14 cellular contexts compared by ENCODE assay signal in the genomic region with DNA sequence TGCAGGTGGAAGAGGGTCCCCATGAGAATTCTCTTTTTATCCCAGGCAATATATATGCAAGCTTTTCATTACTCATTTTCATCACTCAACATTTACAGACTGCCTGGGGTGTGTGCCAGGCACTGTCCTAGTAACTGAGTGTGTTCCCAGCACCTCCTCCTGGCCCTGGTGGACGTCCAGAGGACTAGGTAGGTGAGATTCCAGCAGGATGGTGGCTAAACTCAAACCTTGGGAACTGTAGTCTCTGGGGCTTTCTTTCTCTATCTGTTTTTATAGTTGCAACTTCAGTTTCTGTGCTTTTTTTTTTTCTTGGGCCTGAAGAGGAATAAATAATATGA.
DNase-seq lines count a peak whose midpoint lies in the region; ATAC-seq and TF ChIP-seq lines count a peak whose summit lies in the region.
"Had no signal": no experiment of that assay in that cellular context is flagged by ENCODE, and none has a peak within 500 bp of the region (broad histone marks: within the 10 kb centered on the region; RNA-seq: fewer than 3 reads in every experiment).

No MANE protein-coding gene starts in this region.

- peaks cover 34% of the 10 kb centered on the region for H3K36me3 Mint-ChIP-seq in activated CD4-positive, alpha-beta T cell treated with anti-CD3 and anti-CD28 coated beads, Interleukin-2, amount 10 ng/mL, durations not matched to agents 24 days and 14 days (ENCODE audit: low read depth)
- H3K36me3 Mint-ChIP-seq in activated CD8-positive, alpha-beta T cell treated with anti-CD3 and anti-CD28 coated beads, Interleukin-2, amount 10 ng/mL, durations not matched to agents 7 days and 5 days (ENCODE audit: low read depth): peaks cover 25% of the 10 kb centered on the region
- H3K36me3 Mint-ChIP-seq in stimulated activated memory B cell treated with anti-CD40 and anti-IgM and Interleukin-4, amounts not matched to agents 10 μg/mL and 1 μg/mL and 100 μg/mL, for 72 hours: peaks cover 24% of the 10 kb centered on the region

- H4K20me1 ChIP-seq in osteoblast (ENCODE audit: insufficient read depth, low read length): peaks cover 51% of the 10 kb centered on the region

- CTCF ChIA-PET in activated CD8-positive, alpha-beta T cell treated with anti-CD3 and anti-CD28 coated beads, Interleukin-2, amount 10 ng/mL, durations not matched to agents 7 days and 5 days (lab: Charles Lee): interaction anchor here (1.3 to 3.7 kb wide), 6 partner anchors 10 to 57 kb away, joined by 3 to 14 read pairs (median 4); no protein-coding TSS in a partner anchor

- no peak overlapping the region for H3K4me2 ChIP-seq in osteoblast (ENCODE audit: insufficient read depth, low read length)
- H3K4me2 ChIP-seq: A549 had no signal

- ATAC-seq in activated CD8-positive, alpha-beta T cell treated with anti-CD3 and anti-CD28 coated beads, Interleukin-2, amount 10 ng/mL, durations not matched to agents 7 days and 5 days: no peak
- peak; percentile 66 to 80 (median 77) for ATAC-seq in heart left ventricle
- ATAC-seq in stimulated activated memory B cell treated with anti-CD40 and anti-IgM and Interleukin-4, amounts not matched to agents 10 μg/mL and 1 μg/mL and 100 μg/mL, for 72 hours: no peak
- ATAC-seq in HG03139 (IDR thresholded peaks at IDR 0.05; ENCODE audit: unreplicated experiment): no peak
- ATAC-seq: A549, SK-N-SH treated with all-trans-retinoic acid at 6 μM for 48 hours had no signal

- H3K4me1 Mint-ChIP-seq in activated CD4-positive, alpha-beta T cell treated with anti-CD3 and anti-CD28 coated beads, Interleukin-2, amount 10 ng/mL, durations not matched to agents 24 days and 14 days: peaks cover 72% of the 10 kb centered on the region
- peaks cover 68% of the 10 kb centered on the region for H3K4me1 Mint-ChIP-seq in activated CD8-positive, alpha-beta T cell treated with anti-CD3 and anti-CD28 coated beads, Interleukin-2, amount 10 ng/mL, durations not matched to agents 7 days and 5 days (ENCODE audit: low read depth)
- peaks cover 72% of the 10 kb centered on the region for H3K4me1 Mint-ChIP-seq in stimulated activated memory B cell treated with anti-CD40 and anti-IgM and Interleukin-4, amounts not matched to agents 10 μg/mL and 1 μg/mL and 100 μg/mL, for 72 hours

- TF ChIP-seq POLR2A in heart left ventricle (IDR thresholded peaks at IDR 0.05): no peak

- H3K27me3 Mint-ChIP-seq in activated CD4-positive, alpha-beta T cell treated with anti-CD3 and anti-CD28 coated beads, Interleukin-2, amount 10 ng/mL, durations not matched to agents 24 days and 14 days: no peaks in the 10 kb centered on the region
- H3K27me3 Mint-ChIP-seq in activated CD8-positive, alpha-beta T cell treated with anti-CD3 and anti-CD28 coated beads, Interleukin-2, amount 10 ng/mL, durations not matched to agents 7 days and 5 days (ENCODE audit: low read depth): no peaks in the 10 kb centered on the region
- H3K27me3 Mint-ChIP-seq in stimulated activated memory B cell treated with anti-CD40 and anti-IgM and Interleukin-4, amounts not matched to agents 10 μg/mL and 1 μg/mL and 100 μg/mL, for 72 hours: no peaks in the 10 kb centered on the region

- peaks cover 33 to 82% (median 65%) of the 10 kb centered on the region in 12 donors for H3K4me1 ChIP-seq in heart left ventricle
- H3K4me1 ChIP-seq in osteoblast (ENCODE audit: insufficient read depth, low read length): peaks cover 23% of the 10 kb centered on the region
- H3K4me1 ChIP-seq: A549 had no signal

- H2AFZ ChIP-seq in osteoblast (ENCODE audit: low read length): no peak overlapping the region

- H3K27ac ChIP-seq in heart left ventricle (peak overlapping the region in 10 of 12 donors; percentile 33 to 79 (median 56)), osteoblast (ENCODE audit: low read depth, low read length) (no peak overlapping the region)
- H3K27ac ChIP-seq: A549, cardiac muscle cell, epithelial cell of prostate had no signal

- TF ChIP-seq CTCF in heart left ventricle (IDR thresholded peaks at IDR 0.05): peak in 1 of 12 donors; percentile 14
- TF ChIP-seq CTCF in osteoblast (IDR thresholded peaks at IDR 0.05; ENCODE audit: extremely low read depth, low read depth, low read length): no peak

- intact Hi-C loops in activated CD4-positive, alpha-beta T cell treated with anti-CD3 and anti-CD28 coated beads, Interleukin-2, amount 10 ng/mL, durations not matched to agents 24 days and 14 days (cut with micrococcal nuclease): loop anchor here (2.0 kb wide), 1 partner anchor 92 kb away; a partner anchor contains a TSS
- intact Hi-C loops in heart left ventricle (cut with DNase I): loop anchor here in 2 of 10 donors (10.0 kb wide), 1 partner anchor 60 kb away; a partner anchor contains a TSS
- intact Hi-C loops in posterior vena cava (cut with DNase I): loop anchor here in 1 of 2 donors (5.0 kb wide), 1 partner anchor 58 kb away; no protein-coding TSS in a partner anchor

- DNase-seq in activated CD4-positive, alpha-beta T cell treated with anti-CD3 and anti-CD28 coated beads, Interleukin-2, amount 10 ng/mL, durations not matched to agents 24 days and 14 days: no peak
- no peak for DNase-seq in activated CD4-positive, alpha-beta T cell treated with anti-CD3 and anti-CD28 coated beads for 4 hours
- no peak for DNase-seq in activated CD8-positive, alpha-beta T cell treated with anti-CD3 and anti-CD28 coated beads, Interleukin-2, amount 10 ng/mL, durations not matched to agents 7 days and 5 days
- DNase-seq in heart left ventricle (peak in 2 of 5 donors; percentile 66 to 70), osteoblast (ENCODE audit: insufficient read length, low spot score, missing footprints) (no peak), posterior vena cava (ENCODE audit: low spot score) (no peak)
- DNase-seq: activated effector memory CD4-positive, alpha-beta T cell treated with Interleukin-2 at 50 U/mL for 16 hours; NCI-H1436 treated with DMSO at 0.1 percent for 48 hours had no signal

- peak overlapping the region; percentile 98 for H3K27ac Mint-ChIP-seq in activated CD4-positive, alpha-beta T cell treated with anti-CD3 and anti-CD28 coated beads, Interleukin-2, amount 10 ng/mL, durations not matched to agents 24 days and 14 days
- peak overlapping the region; percentile 85 for H3K27ac Mint-ChIP-seq in activated CD8-positive, alpha-beta T cell treated with anti-CD3 and anti-CD28 coated beads, Interleukin-2, amount 10 ng/mL, durations not matched to agents 7 days and 5 days
- peak overlapping the region; percentile 94 for H3K27ac Mint-ChIP-seq in stimulated activated memory B cell treated with anti-CD40 and anti-IgM and Interleukin-4, amounts not matched to agents 10 μg/mL and 1 μg/mL and 100 μg/mL, for 72 hours

- POLR2A ChIA-PET in activated CD8-positive, alpha-beta T cell treated with anti-CD3 and anti-CD28 coated beads, Interleukin-2, amount 10 ng/mL, durations not matched to agents 7 days and 5 days (lab: Charles Lee): interaction anchor here (1.4 to 2.5 kb wide), 2 partner anchors 63 to 91 kb away, joined by 6 to 10 read pairs; a partner anchor contains a TSS

- no peaks in the 10 kb centered on the region for H3K9me3 Mint-ChIP-seq in activated CD4-positive, alpha-beta T cell treated with anti-CD3 and anti-CD28 coated beads, Interleukin-2, amount 10 ng/mL, durations not matched to agents 24 days and 14 days
- no peaks in the 10 kb centered on the region for H3K9me3 Mint-ChIP-seq in activated CD8-positive, alpha-beta T cell treated with anti-CD3 and anti-CD28 coated beads, Interleukin-2, amount 10 ng/mL, durations not matched to agents 7 days and 5 days (ENCODE audit: insufficient read depth)
- no peaks in the 10 kb centered on the region for H3K9me3 Mint-ChIP-seq in stimulated activated memory B cell treated with anti-CD40 and anti-IgM and Interleukin-4, amounts not matched to agents 10 μg/mL and 1 μg/mL and 100 μg/mL, for 72 hours

- H3K36me3 ChIP-seq in heart left ventricle (peaks cover 0 to 6% (median 0%) of the 10 kb centered on the region in 9 donors), osteoblast (ENCODE audit: insufficient read depth, low read length) (peaks cover 3% of the 10 kb centered on the region)
- H3K36me3 ChIP-seq: cardiac muscle cell had no signal

- H3K4me3 ChIP-seq in heart left ventricle (no peak overlapping the region), osteoblast (ENCODE audit: insufficient read depth, low read length) (no peak overlapping the region)
- H3K4me3 ChIP-seq: A549, cardiac muscle cell had no signal

- no peaks in the 10 kb centered on the region for H3K9me3 ChIP-seq in heart left ventricle
- no peaks in the 10 kb centered on the region for H3K9me3 ChIP-seq in osteoblast (ENCODE audit: low read depth, low read length)
- H3K9me3 ChIP-seq: A549 had no signal

- 6 to 25% (median 16%) methylated on average over 1 of the region's 1 CpG for WGBS in heart left ventricle, 4 donors

- peak overlapping the region; percentile 80 for H3K4me3 Mint-ChIP-seq in activated CD4-positive, alpha-beta T cell treated with anti-CD3 and anti-CD28 coated beads, Interleukin-2, amount 10 ng/mL, durations not matched to agents 24 days and 14 days
- no peak overlapping the region for H3K4me3 Mint-ChIP-seq in activated CD8-positive, alpha-beta T cell treated with anti-CD3 and anti-CD28 coated beads, Interleukin-2, amount 10 ng/mL, durations not matched to agents 7 days and 5 days
- H3K4me3 Mint-ChIP-seq in stimulated activated memory B cell treated with anti-CD40 and anti-IgM and Interleukin-4, amounts not matched to agents 10 μg/mL and 1 μg/mL and 100 μg/mL, for 72 hours: no peak overlapping the region

- no peaks in the 10 kb centered on the region for H3K27me3 ChIP-seq in heart left ventricle
- no peaks in the 10 kb centered on the region for H3K27me3 ChIP-seq in osteoblast (ENCODE audit: insufficient read depth, low read length)
- H3K27me3 ChIP-seq: cardiac muscle cell had no signal

- H3K79me2 ChIP-seq in osteoblast (ENCODE audit: insufficient read depth, low read length): peaks cover 70% of the 10 kb centered on the region

Comparison
In these comparisons a context has a peak if more than half of its experiments do, and no peak if none do; other contexts are left out.
1. ATAC-seq: peak in heart left ventricle (4 of 4); none in activated CD8-positive, alpha-beta T cell treated with anti-CD3 and anti-CD28 coated beads, Interleukin-2, amount 10 ng/mL, durations not matched to agents 7 days and 5 days (single experiment), stimulated activated memory B cell treated with anti-CD40 and anti-IgM and Interleukin-4, amounts not matched to agents 10 μg/mL and 1 μg/mL and 100 μg/mL, for 72 hours (single experiment) and HG03139 (single experiment).
2. Peak in every context shown above with its lines, with median percentiles within 50 percentile points of each other: H3K27ac Mint-ChIP-seq.